In genomic region chr20:2558581-2559301, GRCh38 we compare ENCODE assay signal across 12 cellular contexts. TPM values are rescaled to one million over a fixed set of nuclear protein-coding genes. Genes with fewer than 3 reads are reported as not detected.
A peak's percentile ranks its signal among the peaks of the same experiment; 100 is the strongest.
DNase-seq lines count a peak whose midpoint lies in the region; ATAC-seq, FAIRE-seq and TF ChIP-seq lines count a peak whose summit lies in the region.
"Had no signal": no experiment of that assay in that cellular context is flagged by ENCODE, and none has a peak within 500 bp of the region (broad histone marks: within the 10 kb centered on the region; RNA-seq: fewer than 3 reads in every experiment).

No MANE protein-coding gene starts in this region.

- H3K4me3 ChIP-seq in keratinocyte (ENCODE audit: control insufficient read depth in 2 of 3, extremely low read depth in 1 of 3, insufficient read depth in 2 of 3, low read depth in 1 of 3, low read length in 3 of 3) (no peak overlapping the region), suprapubic skin (peak overlapping the region; percentile 44)

- DNase-seq in activated T-cell treated with anti-CD3 and anti-CD28 coated beads for 24 hours (ENCODE audit: low read depth) (peak; percentile 0), keratinocyte (ENCODE audit: low read depth, low spot score) (no peak), suprapubic skin (ENCODE audit: low spot score in 2 of 2) (no peak), GM12892 (ENCODE audit: insufficient read length) (no peak)
- DNase-seq in activated T-cell treated with anti-CD3 and anti-CD28 coated beads, Interleukin-2, amount 50 U/mL, for 48 hours, result no peak
- no peak for DNase-seq in activated T-helper 2 cell treated with anti-CD3 and anti-CD28 coated beads, Interferon-gamma antibody, Interleukin-2, Interleukin-4, amounts not matched to agents 10 μg/mL and 5 μg/mL and 100 μg/mL, durations not matched to agents 14 hours and 24 hours and 36 hours (ENCODE audit: low spot score)
- DNase-seq: cortex of kidney; NK-92 treated with Interleukin-12 subunit alpha and Interleukin-12 subunit beta, amount 100 ng/mL, for 24 hours had no signal

- intact Hi-C loops in activated T-helper 2 cell treated with anti-CD3 and anti-CD28 coated beads, Interferon-gamma antibody, Interleukin-2, Interleukin-4, amounts not matched to agents 10 μg/mL and 5 μg/mL and 100 μg/mL, durations not matched to agents 14 hours and 24 hours and 36 hours (cut with micrococcal nuclease), result no loop called here

- H3K36me3 ChIP-seq in keratinocyte (ENCODE audit: control insufficient read depth in 2 of 2, extremely low read depth in 1 of 2, insufficient read depth in 2 of 2, low read length in 2 of 2) (no peaks in the 10 kb centered on the region), suprapubic skin (no peaks in the 10 kb centered on the region)

- H2AFZ ChIP-seq in keratinocyte (ENCODE audit: control insufficient read depth, low read length), result no peak overlapping the region

- peak overlapping the region in 1 of 5 experiments; percentile 98 for H3K27ac Mint-ChIP-seq in brain
- no peak overlapping the region for H3K27ac Mint-ChIP-seq in activated T-helper 2 cell treated with anti-CD3 and anti-CD28 coated beads, Interferon-gamma antibody, Interleukin-2, Interleukin-4, amounts not matched to agents 10 μg/mL and 5 μg/mL and 100 μg/mL, durations not matched to agents 14 hours and 24 hours and 36 hours
- H3K27ac Mint-ChIP-seq: IgD-negative memory B cell had no signal

- H3K4me1 Mint-ChIP-seq in brain, result peaks cover 25% of the 10 kb centered on the region
- no peaks in the 10 kb centered on the region for H3K4me1 Mint-ChIP-seq in activated T-helper 2 cell treated with anti-CD3 and anti-CD28 coated beads, Interferon-gamma antibody, Interleukin-2, Interleukin-4, amounts not matched to agents 10 μg/mL and 5 μg/mL and 100 μg/mL, durations not matched to agents 14 hours and 24 hours and 36 hours (ENCODE audit: low read depth)

- H3K27ac ChIP-seq in keratinocyte (ENCODE audit: control insufficient read depth, insufficient read depth, low read length), result no peak overlapping the region
- H3K27ac ChIP-seq in suprapubic skin, result no peak overlapping the region

- no peaks in the 10 kb centered on the region for H3K79me2 ChIP-seq in keratinocyte (ENCODE audit: control insufficient read depth, insufficient read depth, low read length)

- H3K27me3 ChIP-seq in keratinocyte (ENCODE audit: control insufficient read depth, extremely low read depth, insufficient read depth, low read length) (peaks cover 47% of the 10 kb centered on the region), suprapubic skin (peaks cover 72% of the 10 kb centered on the region)

- H3K9me1 ChIP-seq in keratinocyte (ENCODE audit: control insufficient read depth, extremely low read depth, insufficient read depth, low read length), result no peaks in the 10 kb centered on the region

- no peak for ATAC-seq in HG03571 (IDR thresholded peaks at IDR 0.05; ENCODE audit: unreplicated experiment)

- no peaks in the 10 kb centered on the region for H4K20me1 ChIP-seq in keratinocyte (ENCODE audit: control insufficient read depth, extremely low read depth, insufficient read depth, low read length)

- peak overlapping the region; percentile 54 to 72 (median 68) for H3K4me3 Mint-ChIP-seq in brain
- no peak overlapping the region for H3K4me3 Mint-ChIP-seq in activated T-helper 2 cell treated with anti-CD3 and anti-CD28 coated beads, Interferon-gamma antibody, Interleukin-2, Interleukin-4, amounts not matched to agents 10 μg/mL and 5 μg/mL and 100 μg/mL, durations not matched to agents 14 hours and 24 hours and 36 hours (ENCODE audit: low read depth)
- H3K4me3 Mint-ChIP-seq: IgD-negative memory B cell had no signal

- no peak overlapping the region for H3K9ac ChIP-seq in keratinocyte (ENCODE audit: control insufficient read depth, extremely low read depth, insufficient read depth, low read length)

- dilution Hi-C loops in keratinocyte (cut with MboI; ENCODE audit: extremely low pct_ligation_motif_present, low sequenced_read_pairs), result no loop called here

- H3K9me3 Mint-ChIP-seq in brain, result peaks cover 0 to 8% (median 0%) of the 10 kb centered on the region in 5 experiments
- no peaks in the 10 kb centered on the region for H3K9me3 Mint-ChIP-seq in activated T-helper 2 cell treated with anti-CD3 and anti-CD28 coated beads, Interferon-gamma antibody, Interleukin-2, Interleukin-4, amounts not matched to agents 10 μg/mL and 5 μg/mL and 100 μg/mL, durations not matched to agents 14 hours and 24 hours and 36 hours
- H3K9me3 Mint-ChIP-seq: IgD-negative memory B cell had no signal

- FAIRE-seq in keratinocyte (lab: Jason Lieb, UNC) (no peak), GM12892 (lab: Jason Lieb, UNC) (no peak)

- H3K27me3 Mint-ChIP-seq in brain, result peaks cover 67% of the 10 kb centered on the region
- peaks cover 53% of the 10 kb centered on the region for H3K27me3 Mint-ChIP-seq in activated T-helper 2 cell treated with anti-CD3 and anti-CD28 coated beads, Interferon-gamma antibody, Interleukin-2, Interleukin-4, amounts not matched to agents 10 μg/mL and 5 μg/mL and 100 μg/mL, durations not matched to agents 14 hours and 24 hours and 36 hours (ENCODE audit: low read depth)

- TF ChIP-seq POLR2A in suprapubic skin (IDR thresholded peaks at IDR 0.05) (no peak), GM12892 (IDR thresholded peaks at IDR 0.05; ENCODE audit: low read depth, low read length) (no peak)

- H3K9me3 ChIP-seq in keratinocyte (ENCODE audit: control insufficient read depth, low read depth, low read length), result no peaks in the 10 kb centered on the region
- no peaks in the 10 kb centered on the region for H3K9me3 ChIP-seq in suprapubic skin

- H3K4me1 ChIP-seq in keratinocyte (ENCODE audit: control insufficient read depth, extremely low read depth, insufficient read depth, low read length), result no peaks in the 10 kb centered on the region
- H3K4me1 ChIP-seq in suprapubic skin, result peaks cover 11% of the 10 kb centered on the region

- no peaks in the 10 kb centered on the region for H3K36me3 Mint-ChIP-seq in brain
- no peaks in the 10 kb centered on the region for H3K36me3 Mint-ChIP-seq in activated T-helper 2 cell treated with anti-CD3 and anti-CD28 coated beads, Interferon-gamma antibody, Interleukin-2, Interleukin-4, amounts not matched to agents 10 μg/mL and 5 μg/mL and 100 μg/mL, durations not matched to agents 14 hours and 24 hours and 36 hours (ENCODE audit: low read depth)
- H3K36me3 Mint-ChIP-seq: IgD-negative memory B cell had no signal

- 4% methylated on average over 26 of the region's 54 CpGs for WGBS in suprapubic skin

- TF ChIP-seq CTCF in brain (conservative IDR thresholded peaks at IDR 0.05) (no peak), keratinocyte (optimal IDR thresholded peaks at IDR 0.05 in 1 of 3, IDR thresholded peaks at IDR 0.05 in 1 of 3, conservative IDR thresholded peaks at IDR 0.05 in 1 of 3; ENCODE audit: extremely low read depth in 1 of 3, insufficient read depth in 2 of 3, low read length in 3 of 3) (no peak), suprapubic skin (IDR thresholded peaks at IDR 0.05) (no peak)

- TF ChIP-seq EP300 in suprapubic skin (IDR thresholded peaks at IDR 0.05), result no peak

- peak overlapping the region; percentile 7 for H3K4me2 ChIP-seq in keratinocyte (ENCODE audit: control insufficient read depth, extremely low read depth, insufficient read depth, low read depth, low read length)

RNA-seq across cellular contexts. Expression of gene TMC2, which starts 22.4 kb away (rescaled TPM):
- polyA plus RNA-seq in brain (ENCODE audit: insufficient read depth, low read depth, low replicate concordance) (not detected), keratinocyte (not detected in 3 replicates)
- polyA plus RNA-seq in keratinocyte (2011; ENCODE audit: low read depth), result not detected
- not detected in 2 replicates for polyA plus RNA-seq in keratinocyte (2011; cell fraction: cytosol; rRNA removed)
- not detected in 2 replicates for polyA plus RNA-seq in keratinocyte (2011; cell fraction: nucleus; rRNA removed)
- polyA plus RNA-seq in keratinocyte (2012; ENCODE audit: low replicate concordance), result not detected in 2 replicates
- polyA minus RNA-seq in keratinocyte, result not detected in 3 replicates
- polyA minus RNA-seq in keratinocyte (2011; cell fraction: cytosol; rRNA and poly(A)+ RNA removed), result not detected
- polyA minus RNA-seq in keratinocyte (2011; cell fraction: nucleus; rRNA and poly(A)+ RNA removed), result not detected in 2 replicates
- not detected for total RNA-seq in suprapubic skin
- not detected for polyA plus RNA-seq in GM12892 (2012; ENCODE audit: missing spikeins)
- not detected in 2 replicates for total RNA-seq in activated T-helper 2 cell treated with anti-CD3 and anti-CD28 coated beads, Interferon-gamma antibody, Interleukin-2, Interleukin-4, amounts not matched to agents 10 μg/mL and 5 μg/mL and 100 μg/mL, durations not matched to agents 14 hours and 24 hours and 36 hours
- total RNA-seq: mononuclear cell had no signal
- polyA plus RNA-seq: IgD-negative memory B cell had no signal

RNA-seq across cellular contexts. Expression of gene ZNF343, which starts 50.0 kb away (rescaled TPM):
- polyA plus RNA-seq in brain (ENCODE audit: insufficient read depth, low read depth, low replicate concordance) (4.3 TPM), keratinocyte (9.0 to 12.2 TPM (median 11.7 TPM) in 3 replicates)
- 6.1 TPM for polyA plus RNA-seq in keratinocyte (2011; ENCODE audit: low read depth)
- 7.2 and 11.2 TPM in 2 replicates for polyA plus RNA-seq in keratinocyte (2011; cell fraction: cytosol; rRNA removed)
- polyA plus RNA-seq in keratinocyte (2011; cell fraction: nucleus; rRNA removed), result 22.4 and 24.6 TPM in 2 replicates
- polyA plus RNA-seq in keratinocyte (2012; ENCODE audit: low replicate concordance), result 6.8 and 8.4 TPM in 2 replicates
- polyA minus RNA-seq in keratinocyte, result 9.3 to 23.8 TPM (median 16.0 TPM) in 3 replicates
- 13.4 TPM for polyA minus RNA-seq in keratinocyte (2011; cell fraction: cytosol; rRNA and poly(A)+ RNA removed)
- 9.7 and 13.7 TPM in 2 replicates for polyA minus RNA-seq in keratinocyte (2011; cell fraction: nucleus; rRNA and poly(A)+ RNA removed)
- total RNA-seq in suprapubic skin, result 10 to 100 TPM in 3 of 4 donors, 1 to 10 TPM in 1; 7.9 to 19.2 (median 13.5) TPM
- 5.1 TPM for polyA plus RNA-seq in GM12892 (2012; ENCODE audit: missing spikeins)
- total RNA-seq in activated T-helper 2 cell treated with anti-CD3 and anti-CD28 coated beads, Interferon-gamma antibody, Interleukin-2, Interleukin-4, amounts not matched to agents 10 μg/mL and 5 μg/mL and 100 μg/mL, durations not matched to agents 14 hours and 24 hours and 36 hours, result 13.5 and 15.4 TPM in 2 replicates
